Comparison of ENCODE assay signal across 1 cellular context in the genomic region with DNA sequence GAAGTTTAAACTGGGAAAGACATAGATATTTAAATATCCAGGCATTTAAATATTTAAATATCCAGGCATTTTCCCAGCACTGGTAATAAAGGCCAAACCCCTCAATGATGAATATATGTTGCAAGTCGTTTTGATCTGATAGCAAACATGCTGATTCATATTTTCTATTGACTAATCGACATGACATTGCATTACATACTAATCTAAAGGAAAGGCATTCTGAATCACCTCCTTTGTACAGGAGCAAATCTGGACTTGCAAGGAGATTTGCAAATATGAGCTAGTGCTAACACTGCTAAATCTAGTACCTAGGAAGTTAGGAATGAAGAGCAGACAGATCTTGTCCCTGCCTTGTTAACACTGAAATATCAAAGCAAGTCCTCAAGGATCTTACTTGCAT.
TF ChIP-seq lines count a peak whose summit lies in the region.

No MANE protein-coding gene starts in this region.

TF ChIP-seq in K562, 482 proteins besides CTCF, POLR2A, EP300 and RAD21 (continued from another document and continues in another):
- TF ChIP-seq, protein P1, sequence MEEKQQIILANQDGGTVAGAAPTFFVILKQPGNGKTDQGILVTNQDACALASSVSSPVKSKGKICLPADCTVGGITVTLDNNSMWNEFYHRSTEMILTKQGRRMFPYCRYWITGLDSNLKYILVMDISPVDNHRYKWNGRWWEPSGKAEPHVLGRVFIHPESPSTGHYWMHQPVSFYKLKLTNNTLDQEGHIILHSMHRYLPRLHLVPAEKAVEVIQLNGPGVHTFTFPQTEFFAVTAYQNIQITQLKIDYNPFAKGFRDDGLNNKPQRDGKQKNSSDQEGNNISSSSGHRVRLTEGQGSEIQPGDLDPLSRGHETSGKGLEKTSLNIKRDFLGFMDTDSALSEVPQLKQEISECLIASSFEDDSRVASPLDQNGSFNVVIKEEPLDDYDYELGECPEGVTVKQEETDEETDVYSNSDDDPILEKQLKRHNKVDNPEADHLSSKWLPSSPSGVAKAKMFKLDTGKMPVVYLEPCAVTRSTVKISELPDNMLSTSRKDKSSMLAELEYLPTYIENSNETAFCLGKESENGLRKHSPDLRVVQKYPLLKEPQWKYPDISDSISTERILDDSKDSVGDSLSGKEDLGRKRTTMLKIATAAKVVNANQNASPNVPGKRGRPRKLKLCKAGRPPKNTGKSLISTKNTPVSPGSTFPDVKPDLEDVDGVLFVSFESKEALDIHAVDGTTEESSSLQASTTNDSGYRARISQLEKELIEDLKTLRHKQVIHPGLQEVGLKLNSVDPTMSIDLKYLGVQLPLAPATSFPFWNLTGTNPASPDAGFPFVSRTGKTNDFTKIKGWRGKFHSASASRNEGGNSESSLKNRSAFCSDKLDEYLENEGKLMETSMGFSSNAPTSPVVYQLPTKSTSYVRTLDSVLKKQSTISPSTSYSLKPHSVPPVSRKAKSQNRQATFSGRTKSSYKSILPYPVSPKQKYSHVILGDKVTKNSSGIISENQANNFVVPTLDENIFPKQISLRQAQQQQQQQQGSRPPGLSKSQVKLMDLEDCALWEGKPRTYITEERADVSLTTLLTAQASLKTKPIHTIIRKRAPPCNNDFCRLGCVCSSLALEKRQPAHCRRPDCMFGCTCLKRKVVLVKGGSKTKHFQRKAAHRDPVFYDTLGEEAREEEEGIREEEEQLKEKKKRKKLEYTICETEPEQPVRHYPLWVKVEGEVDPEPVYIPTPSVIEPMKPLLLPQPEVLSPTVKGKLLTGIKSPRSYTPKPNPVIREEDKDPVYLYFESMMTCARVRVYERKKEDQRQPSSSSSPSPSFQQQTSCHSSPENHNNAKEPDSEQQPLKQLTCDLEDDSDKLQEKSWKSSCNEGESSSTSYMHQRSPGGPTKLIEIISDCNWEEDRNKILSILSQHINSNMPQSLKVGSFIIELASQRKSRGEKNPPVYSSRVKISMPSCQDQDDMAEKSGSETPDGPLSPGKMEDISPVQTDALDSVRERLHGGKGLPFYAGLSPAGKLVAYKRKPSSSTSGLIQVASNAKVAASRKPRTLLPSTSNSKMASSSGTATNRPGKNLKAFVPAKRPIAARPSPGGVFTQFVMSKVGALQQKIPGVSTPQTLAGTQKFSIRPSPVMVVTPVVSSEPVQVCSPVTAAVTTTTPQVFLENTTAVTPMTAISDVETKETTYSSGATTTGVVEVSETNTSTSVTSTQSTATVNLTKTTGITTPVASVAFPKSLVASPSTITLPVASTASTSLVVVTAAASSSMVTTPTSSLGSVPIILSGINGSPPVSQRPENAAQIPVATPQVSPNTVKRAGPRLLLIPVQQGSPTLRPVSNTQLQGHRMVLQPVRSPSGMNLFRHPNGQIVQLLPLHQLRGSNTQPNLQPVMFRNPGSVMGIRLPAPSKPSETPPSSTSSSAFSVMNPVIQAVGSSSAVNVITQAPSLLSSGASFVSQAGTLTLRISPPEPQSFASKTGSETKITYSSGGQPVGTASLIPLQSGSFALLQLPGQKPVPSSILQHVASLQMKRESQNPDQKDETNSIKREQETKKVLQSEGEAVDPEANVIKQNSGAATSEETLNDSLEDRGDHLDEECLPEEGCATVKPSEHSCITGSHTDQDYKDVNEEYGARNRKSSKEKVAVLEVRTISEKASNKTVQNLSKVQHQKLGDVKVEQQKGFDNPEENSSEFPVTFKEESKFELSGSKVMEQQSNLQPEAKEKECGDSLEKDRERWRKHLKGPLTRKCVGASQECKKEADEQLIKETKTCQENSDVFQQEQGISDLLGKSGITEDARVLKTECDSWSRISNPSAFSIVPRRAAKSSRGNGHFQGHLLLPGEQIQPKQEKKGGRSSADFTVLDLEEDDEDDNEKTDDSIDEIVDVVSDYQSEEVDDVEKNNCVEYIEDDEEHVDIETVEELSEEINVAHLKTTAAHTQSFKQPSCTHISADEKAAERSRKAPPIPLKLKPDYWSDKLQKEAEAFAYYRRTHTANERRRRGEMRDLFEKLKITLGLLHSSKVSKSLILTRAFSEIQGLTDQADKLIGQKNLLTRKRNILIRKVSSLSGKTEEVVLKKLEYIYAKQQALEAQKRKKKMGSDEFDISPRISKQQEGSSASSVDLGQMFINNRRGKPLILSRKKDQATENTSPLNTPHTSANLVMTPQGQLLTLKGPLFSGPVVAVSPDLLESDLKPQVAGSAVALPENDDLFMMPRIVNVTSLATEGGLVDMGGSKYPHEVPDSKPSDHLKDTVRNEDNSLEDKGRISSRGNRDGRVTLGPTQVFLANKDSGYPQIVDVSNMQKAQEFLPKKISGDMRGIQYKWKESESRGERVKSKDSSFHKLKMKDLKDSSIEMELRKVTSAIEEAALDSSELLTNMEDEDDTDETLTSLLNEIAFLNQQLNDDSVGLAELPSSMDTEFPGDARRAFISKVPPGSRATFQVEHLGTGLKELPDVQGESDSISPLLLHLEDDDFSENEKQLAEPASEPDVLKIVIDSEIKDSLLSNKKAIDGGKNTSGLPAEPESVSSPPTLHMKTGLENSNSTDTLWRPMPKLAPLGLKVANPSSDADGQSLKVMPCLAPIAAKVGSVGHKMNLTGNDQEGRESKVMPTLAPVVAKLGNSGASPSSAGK (IDR thresholded peaks at IDR 0.05): no peak
- TF ChIP-seq TRIM24 (IDR thresholded peaks at IDR 0.05) (peak; percentile 45 to 68; a peak in 2 of 4 replicates), PHF8 (IDR thresholded peaks at IDR 0.05; ENCODE audit: borderline replicate concordance, low read length) (no peak), BMI1 (IDR thresholded peaks at IDR 0.05; ENCODE audit: low read length) (no peak), ARID2 (IDR thresholded peaks at IDR 0.05) (no peak), FOXA1 (IDR thresholded peaks at IDR 0.05; ENCODE audit: borderline replicate concordance) (no peak), ZNF41 (CRISPR knock-in tag; conservative IDR thresholded peaks at IDR 0.05) (no peak), POLR2B (IDR thresholded peaks at IDR 0.05; ENCODE audit: low read depth, partially characterized antibody) (no peak), CHD4 (IDR thresholded peaks at IDR 0.05; ENCODE audit: insufficient read depth, insufficient replicate concordance, low read depth, low read length, poor library complexity, severe bottlenecking) (no peak), MAFF (IDR thresholded peaks at IDR 0.05; ENCODE audit: low read length) (peak; percentile 31; the same call in 1 of the 2 replicates), MECOM (CRISPR knock-in tag; IDR thresholded peaks at IDR 0.05) (no peak), SP2 (IDR thresholded peaks at IDR 0.05; ENCODE audit: extremely low read depth, low read depth, low read length, poor library complexity, severe bottlenecking) (no peak), SRSF7 (optimal IDR thresholded peaks at IDR 0.05; ENCODE audit: low read depth, low read length) (no peak), BRCA1 (IDR thresholded peaks at IDR 0.05) (no peak), BRCA1 (CRISPR knock-in tag; IDR thresholded peaks at IDR 0.05) (no peak), PHF20 (IDR thresholded peaks at IDR 0.05; ENCODE audit: partially characterized antibody) (no peak), FOXJ3 (CRISPR knock-in tag; IDR thresholded peaks at IDR 0.05) (no peak), TCF7 (IDR thresholded peaks at IDR 0.05; ENCODE audit: borderline replicate concordance) (no peak), ZNF175 (CRISPR knock-in tag; IDR thresholded peaks at IDR 0.05; ENCODE audit: low read depth) (no peak), BACH1 (tag; IDR thresholded peaks at IDR 0.05) (peak; percentile 55; the same call in 1 of the 2 replicates), DDX20 (tag; IDR thresholded peaks at IDR 0.05; ENCODE audit: low read depth) (no peak), MYBL2 (IDR thresholded peaks at IDR 0.05; ENCODE audit: low read depth) (no peak), MYBL2 (CRISPR knock-in tag; IDR thresholded peaks at IDR 0.05; ENCODE audit: borderline replicate concordance) (no peak), ZNF584 (CRISPR knock-in tag; IDR thresholded peaks at IDR 0.05; ENCODE audit: low read depth) (no peak), ZNF316 (IDR thresholded peaks at IDR 0.05) (peak; percentile 79), C11orf30 (IDR thresholded peaks at IDR 0.05; ENCODE audit: low read depth) (peak; percentile 78), BHLHE40 (IDR thresholded peaks at IDR 0.05; ENCODE audit: low read length) (no peak), ZNF24 (IDR thresholded peaks at IDR 0.05) (no peak)
- TF ChIP-seq, protein P2, sequence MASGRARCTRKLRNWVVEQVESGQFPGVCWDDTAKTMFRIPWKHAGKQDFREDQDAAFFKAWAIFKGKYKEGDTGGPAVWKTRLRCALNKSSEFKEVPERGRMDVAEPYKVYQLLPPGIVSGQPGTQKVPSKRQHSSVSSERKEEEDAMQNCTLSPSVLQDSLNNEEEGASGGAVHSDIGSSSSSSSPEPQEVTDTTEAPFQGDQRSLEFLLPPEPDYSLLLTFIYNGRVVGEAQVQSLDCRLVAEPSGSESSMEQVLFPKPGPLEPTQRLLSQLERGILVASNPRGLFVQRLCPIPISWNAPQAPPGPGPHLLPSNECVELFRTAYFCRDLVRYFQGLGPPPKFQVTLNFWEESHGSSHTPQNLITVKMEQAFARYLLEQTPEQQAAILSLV (tag; IDR thresholded peaks at IDR 0.05): no peak
- TF ChIP-seq, protein P3, sequence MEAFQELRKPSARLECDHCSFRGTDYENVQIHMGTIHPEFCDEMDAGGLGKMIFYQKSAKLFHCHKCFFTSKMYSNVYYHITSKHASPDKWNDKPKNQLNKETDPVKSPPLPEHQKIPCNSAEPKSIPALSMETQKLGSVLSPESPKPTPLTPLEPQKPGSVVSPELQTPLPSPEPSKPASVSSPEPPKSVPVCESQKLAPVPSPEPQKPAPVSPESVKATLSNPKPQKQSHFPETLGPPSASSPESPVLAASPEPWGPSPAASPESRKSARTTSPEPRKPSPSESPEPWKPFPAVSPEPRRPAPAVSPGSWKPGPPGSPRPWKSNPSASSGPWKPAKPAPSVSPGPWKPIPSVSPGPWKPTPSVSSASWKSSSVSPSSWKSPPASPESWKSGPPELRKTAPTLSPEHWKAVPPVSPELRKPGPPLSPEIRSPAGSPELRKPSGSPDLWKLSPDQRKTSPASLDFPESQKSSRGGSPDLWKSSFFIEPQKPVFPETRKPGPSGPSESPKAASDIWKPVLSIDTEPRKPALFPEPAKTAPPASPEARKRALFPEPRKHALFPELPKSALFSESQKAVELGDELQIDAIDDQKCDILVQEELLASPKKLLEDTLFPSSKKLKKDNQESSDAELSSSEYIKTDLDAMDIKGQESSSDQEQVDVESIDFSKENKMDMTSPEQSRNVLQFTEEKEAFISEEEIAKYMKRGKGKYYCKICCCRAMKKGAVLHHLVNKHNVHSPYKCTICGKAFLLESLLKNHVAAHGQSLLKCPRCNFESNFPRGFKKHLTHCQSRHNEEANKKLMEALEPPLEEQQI (IDR thresholded peaks at IDR 0.05): no peak
- TF ChIP-seq, protein P4, sequence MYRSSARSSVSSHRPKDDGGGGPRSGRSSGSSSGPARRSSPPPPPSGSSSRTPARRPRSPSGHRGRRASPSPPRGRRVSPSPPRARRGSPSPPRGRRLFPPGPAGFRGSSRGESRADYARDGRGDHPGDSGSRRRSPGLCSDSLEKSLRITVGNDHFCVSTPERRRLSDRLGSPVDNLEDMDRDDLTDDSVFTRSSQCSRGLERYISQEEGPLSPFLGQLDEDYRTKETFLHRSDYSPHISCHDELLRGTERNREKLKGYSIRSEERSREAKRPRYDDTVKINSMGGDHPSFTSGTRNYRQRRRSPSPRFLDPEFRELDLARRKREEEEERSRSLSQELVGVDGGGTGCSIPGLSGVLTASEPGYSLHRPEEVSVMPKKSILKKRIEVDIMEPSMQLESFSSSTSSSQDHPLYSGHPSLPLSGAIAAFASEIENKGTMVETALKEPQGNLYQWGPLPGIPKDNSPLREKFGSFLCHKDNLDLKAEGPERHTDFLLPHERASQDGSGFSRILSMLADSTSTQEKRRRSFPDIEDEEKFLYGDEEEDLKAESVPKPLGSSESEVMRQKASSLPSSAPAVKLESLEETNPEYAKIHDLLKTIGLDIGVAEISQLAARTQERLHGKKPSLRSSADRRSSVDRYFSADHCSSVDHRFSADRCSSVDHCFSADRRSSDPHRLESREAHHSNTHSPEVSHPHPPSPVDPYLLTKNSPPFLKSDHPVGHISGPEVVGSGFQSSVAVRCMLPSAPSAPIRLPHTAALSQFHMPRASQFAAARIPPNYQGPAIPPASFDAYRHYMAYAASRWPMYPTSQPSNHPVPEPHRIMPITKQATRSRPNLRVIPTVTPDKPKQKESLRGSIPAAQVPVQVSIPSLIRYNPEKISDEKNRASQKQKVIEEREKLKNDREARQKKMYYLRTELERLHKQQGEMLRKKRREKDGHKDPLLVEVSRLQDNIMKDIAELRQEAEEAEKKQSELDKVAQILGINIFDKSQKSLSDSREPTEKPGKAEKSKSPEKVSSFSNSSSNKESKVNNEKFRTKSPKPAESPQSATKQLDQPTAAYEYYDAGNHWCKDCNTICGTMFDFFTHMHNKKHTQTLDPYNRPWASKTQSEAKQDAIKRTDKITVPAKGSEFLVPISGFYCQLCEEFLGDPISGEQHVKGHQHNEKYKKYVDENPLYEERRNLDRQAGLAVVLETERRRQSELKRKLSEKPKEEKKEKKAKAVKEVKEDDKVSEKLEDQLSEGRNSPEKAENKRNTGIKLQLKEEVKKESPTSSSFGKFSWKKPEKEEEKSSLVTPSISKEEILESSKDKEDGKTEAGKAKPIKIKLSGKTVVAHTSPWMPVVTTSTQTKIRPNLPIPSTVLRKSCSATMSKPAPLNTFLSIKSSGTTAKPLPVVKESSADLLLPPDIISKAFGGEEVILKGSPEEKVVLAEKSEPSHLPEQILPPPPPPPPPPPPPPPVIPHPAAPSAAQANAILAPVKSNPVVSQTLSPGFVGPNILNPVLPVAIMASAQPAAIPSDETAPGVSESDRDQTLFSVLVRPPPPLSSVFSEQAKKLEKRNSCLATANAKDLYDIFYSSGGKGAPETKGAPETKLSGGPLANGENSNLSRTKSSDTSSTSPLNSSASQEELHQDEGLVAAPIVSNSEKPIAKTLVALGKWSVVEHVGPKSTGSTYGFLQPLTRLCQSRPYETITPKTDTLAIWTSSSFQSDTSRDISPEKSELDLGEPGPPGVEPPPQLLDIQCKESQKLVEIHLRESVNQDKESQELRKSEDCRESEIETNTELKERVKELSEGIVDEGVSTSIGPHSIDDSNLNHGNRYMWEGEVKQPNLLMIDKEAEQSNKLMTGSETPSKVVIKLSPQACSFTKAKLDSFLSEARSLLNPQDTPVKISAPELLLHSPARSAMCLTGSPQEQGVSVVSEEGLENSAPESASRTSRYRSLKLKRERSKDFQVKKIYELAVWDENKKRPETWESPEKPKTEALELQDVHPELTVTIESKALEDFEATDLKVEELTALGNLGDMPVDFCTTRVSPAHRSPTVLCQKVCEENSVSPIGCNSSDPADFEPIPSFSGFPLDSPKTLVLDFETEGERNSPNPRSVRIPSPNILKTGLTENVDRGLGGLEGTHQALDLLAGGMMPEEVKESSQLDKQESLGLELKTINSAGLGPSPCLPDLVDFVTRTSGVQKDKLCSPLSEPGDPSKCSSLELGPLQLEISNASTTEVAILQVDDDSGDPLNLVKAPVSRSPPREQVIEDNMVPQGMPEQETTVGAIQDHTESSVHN (IDR thresholded peaks at IDR 0.05; ENCODE audit: borderline replicate concordance in 1 of 2, low read depth in 1 of 2): no peak
